15 cellular contexts compared by ENCODE assay signal in genomic region chr10:29634105-29634504, GRCh38. TPM values are rescaled to one million over a fixed set of nuclear protein-coding genes. Genes with fewer than 3 reads are reported as not detected.
DNase-seq lines count a peak whose midpoint lies in the region; ATAC-seq and TF ChIP-seq lines count a peak whose summit lies in the region.
"Had no signal": no experiment of that assay in that cellular context is flagged by ENCODE, and none has a peak within 500 bp of the region (broad histone marks: within the 10 kb centered on the region; RNA-seq: fewer than 3 reads in every experiment).

No MANE protein-coding gene starts in this region.

- peaks cover 3% of the 10 kb centered on the region; the same call in 1 of the 3 replicates for H3K9me3 Mint-ChIP-seq in GM23338
- H3K9me3 Mint-ChIP-seq in WTC11 = peaks cover 6% of the 10 kb centered on the region

- peaks cover 39% of the 10 kb centered on the region for H3K4me1 Mint-ChIP-seq in GM23338
- peaks cover 56% of the 10 kb centered on the region for H3K4me1 Mint-ChIP-seq in WTC11

- H3K79me2 ChIP-seq in GM23338 (replicated peaks; ENCODE audit: insufficient read depth) = no peaks in the 10 kb centered on the region

- POLR2A ChIA-PET in WTC11 (lab: Charles Lee) = interaction anchor here (0.6 kb wide), 1 partner anchor 48 kb away, joined by 3 read pairs; no protein-coding TSS in a partner anchor

- H3K4me2 ChIP-seq in GM23338 = peak overlapping the region; percentile 68

- no peak overlapping the region for H3K27ac ChIP-seq in GM23338 (ENCODE audit: low read depth)
- H3K27ac ChIP-seq: HL-60 had no signal

- H3F3A ChIP-seq in GM23338 (replicated peaks; ENCODE audit: low read depth) = no peaks in the 10 kb centered on the region

- H3K27me3 ChIP-seq in GM23338 (ENCODE audit: insufficient read depth) = no peaks in the 10 kb centered on the region

- no peak overlapping the region for H3K4me3 ChIP-seq in GM23338
- peak overlapping the region; percentile 69 for H3K4me3 ChIP-seq in fibroblast of the aortic adventitia (ENCODE audit: low read depth, low read length)
- H3K4me3 ChIP-seq in foreskin fibroblast (ENCODE audit: low read depth in 1 of 2, low read length in 2 of 2) = peak overlapping the region in 1 of 2 donors; percentile 60

- no peak for ATAC-seq in GM23338
- ATAC-seq in WTC11 = no peak
- ATAC-seq in GM19452 (IDR thresholded peaks at IDR 0.05; ENCODE audit: unreplicated experiment) = no peak
- ATAC-seq in activated CD4-positive, CD25-positive, alpha-beta regulatory T cell treated with anti-CD3 and anti-CD28 coated beads, Interleukin-2, amount 50 U/mL, for 24 hours = no peak

- CTCF ChIA-PET in WTC11 (lab: Charles Lee) = interaction anchor here (1.0 to 2.7 kb wide), 5 partner anchors 10 to 108 kb away, joined by 3 to 21 read pairs (median 3); no protein-coding TSS in a partner anchor

- no peaks in the 10 kb centered on the region for H3K27me3 Mint-ChIP-seq in GM23338 (ENCODE audit: insufficient read depth, low read depth, poor library complexity)
- H3K27me3 Mint-ChIP-seq in WTC11 (ENCODE audit: low read depth) = no peaks in the 10 kb centered on the region

- DNase-seq in GM23338 (ENCODE audit: low spot score) (no peak), WTC11 (ENCODE audit: low spot score) (no peak), fibroblast of the aortic adventitia (ENCODE audit: low read depth) (no peak), renal cortical epithelial cell (ENCODE audit: low read depth) (peak; percentile 64), foreskin fibroblast (no peak), T-helper 1 cell (no peak)
- DNase-seq: activated CD4-positive, alpha-beta T cell treated with anti-CD3 and anti-CD28 coated beads, Interleukin-2, amount 50 U/mL, for 48 hours; COR-L47; H7; NCI-H1436; nucleus accumbens; RPMI8226 had no signal

- peaks cover 34% of the 10 kb centered on the region for H3K4me1 ChIP-seq in GM23338 (ENCODE audit: insufficient read depth)

- H3K36me3 Mint-ChIP-seq in GM23338 (ENCODE audit: low read depth) = peaks cover 12% of the 10 kb centered on the region; the same call in 2 of the 3 replicates
- peaks cover 11% of the 10 kb centered on the region for H3K36me3 Mint-ChIP-seq in WTC11

- peak overlapping the region; percentile 80 for H3K27ac Mint-ChIP-seq in GM23338
- H3K27ac Mint-ChIP-seq in WTC11 = peak overlapping the region; percentile 89

- H3K9me2 ChIP-seq in GM23338 (ENCODE audit: insufficient read depth) = no peaks in the 10 kb centered on the region

- TF ChIP-seq CTCF in GM23338 (conservative IDR thresholded peaks at IDR 0.05; ENCODE audit: low read depth in 2 of 2) = no peak
- no peak for TF ChIP-seq CTCF in WTC11 (IDR thresholded peaks at IDR 0.05)
- no peak for TF ChIP-seq CTCF in fibroblast of the aortic adventitia (IDR thresholded peaks at IDR 0.05; ENCODE audit: insufficient read depth, low read length)
- TF ChIP-seq CTCF in foreskin fibroblast (IDR thresholded peaks at IDR 0.05; ENCODE audit: low read depth, low read length) = no peak

- no peaks in the 10 kb centered on the region for H4K20me1 ChIP-seq in GM23338 (replicated peaks; ENCODE audit: insufficient read depth)

- H2AFZ ChIP-seq in GM23338 = no peak overlapping the region

- H3K4me3 Mint-ChIP-seq in GM23338 (peak overlapping the region; percentile 47; the same call in 2 of the 3 replicates), WTC11 (peak overlapping the region; percentile 47)

- no peaks in the 10 kb centered on the region for H3K36me3 ChIP-seq in GM23338 (ENCODE audit: insufficient read depth)

TF ChIP-seq in WTC11, 78 proteins besides CTCF, POLR2A, EP300 and RAD21 (continues in another document):
- no peak for TF ChIP-seq SOX15 (CRISPR knock-in tag; IDR thresholded peaks at IDR 0.05)
- TF ChIP-seq NFYB (CRISPR knock-in tag; conservative IDR thresholded peaks at IDR 0.05; ENCODE audit: low read depth) = no peak
- TF ChIP-seq USF2 (CRISPR knock-in tag; IDR thresholded peaks at IDR 0.05) = no peak
- no peak for TF ChIP-seq ZNF232 (CRISPR knock-in tag; IDR thresholded peaks at IDR 0.05)
- TF ChIP-seq ZNF532 (CRISPR knock-in tag; IDR thresholded peaks at IDR 0.05; ENCODE audit: borderline replicate concordance) = no peak
- TF ChIP-seq FOXP1 (CRISPR knock-in tag; IDR thresholded peaks at IDR 0.05; ENCODE audit: borderline replicate concordance) = no peak
- TF ChIP-seq ATF1 (CRISPR knock-in tag; IDR thresholded peaks at IDR 0.05) = no peak
- no peak for TF ChIP-seq ETV6 (CRISPR knock-in tag; IDR thresholded peaks at IDR 0.05)
- no peak for TF ChIP-seq ZBTB21 (CRISPR knock-in tag; IDR thresholded peaks at IDR 0.05; ENCODE audit: borderline replicate concordance)
- no peak for TF ChIP-seq IRF1 (CRISPR knock-in tag; IDR thresholded peaks at IDR 0.05)
- no peak for TF ChIP-seq ZSCAN18 (CRISPR knock-in tag; IDR thresholded peaks at IDR 0.05)
- no peak for TF ChIP-seq E2F4 (CRISPR knock-in tag; IDR thresholded peaks at IDR 0.05; ENCODE audit: borderline replicate concordance, low read depth)

RNA-seq across cellular contexts. Expression of gene SVIL, which starts 0.7 kb away (rescaled TPM):
- 7.8 and 8.8 TPM in 2 replicates for total RNA-seq in GM23338 (2014; rRNA removed; shearing (Covaris generic))
- polyA plus RNA-seq in GM23338 (2016; fragmentation: Nextera tagmentation; extraction: Ambion mirVana) = 23.9 and 34.9 TPM in 2 replicates
- 27.1 to 28.7 TPM (median 28.0 TPM) in 3 replicates for total RNA-seq in WTC11 (2021)
- total RNA-seq in fibroblast of the aortic adventitia (ENCODE audit: low replicate concordance) = 97.7 and 309 TPM in 2 replicates
- 61.0 and 202 TPM in 2 replicates for total RNA-seq in renal cortical epithelial cell
